In genomic region chr11:61061081-61061826, GRCh38 we compare ENCODE assay signal across 9 cellular contexts. TPM values are rescaled to one million over a fixed set of nuclear protein-coding genes. Genes with fewer than 3 reads are reported as not detected.
A peak's percentile ranks its signal among the peaks of the same experiment; 100 is the strongest.
DNase-seq lines count a peak whose midpoint lies in the region; ATAC-seq and TF ChIP-seq lines count a peak whose summit lies in the region.
"Had no signal": no experiment of that assay in that cellular context is flagged by ENCODE, and none has a peak within 500 bp of the region (broad histone marks: within the 10 kb centered on the region; RNA-seq: fewer than 3 reads in every experiment).

No MANE protein-coding gene starts in this region.

- no peak for TF ChIP-seq CTCF in astrocyte of the spinal cord (IDR thresholded peaks at IDR 0.05; ENCODE audit: low read depth, low read length)

- in situ Hi-C loops in astrocyte of the spinal cord (cut with HindIII; ENCODE audit: low sequenced_read_pairs): no loop called here
- in situ Hi-C loops in G401 (cut with HindIII; ENCODE audit: low sequenced_read_pairs): no loop called here

- H3K4me3 ChIP-seq in astrocyte of the spinal cord (ENCODE audit: low read depth, low read length): no peak overlapping the region
- H3K4me3 ChIP-seq: right lobe of liver had no signal

- ATAC-seq in GM19324 (IDR thresholded peaks at IDR 0.05; ENCODE audit: low FRiP score, unreplicated experiment) (peak; percentile 73), HG03175 (IDR thresholded peaks at IDR 0.05; ENCODE audit: unreplicated experiment) (peak; percentile 83)

- DNase-seq in T-helper 2 cell (peak in 4 of 5 experiments; percentile 61 to 98 (median 77)), astrocyte of the spinal cord (ENCODE audit: low read depth, low spot score) (peak; percentile 17), DMS 273 treated with DMSO at 0.1 percent for 48 hours (lab: John Stamatoyannopoulos, UW) (no peak), HuH-7 (ENCODE audit: low spot score) (no peak), G401 (ENCODE audit: low spot score) (no peak)
- peak; percentile 71 to 79 for DNase-seq in stimulated activated CD4-positive, alpha-beta T cell treated with anti-CD3 and anti-CD28 coated beads, Interleukin-4, amount 100 ng/mL, for 4 hours

RNA-seq across cellular contexts. Expression of gene CD5, which starts 41.0 kb away (rescaled TPM):
- total RNA-seq in G401 (2014; rRNA removed; shearing (Covaris generic)): 0.06 TPM in 1 of 2 replicates, not detected in the other

Comparison
In these comparisons a context has a peak if more than half of its experiments do, and no peak if none do; other contexts are left out.
1. DNase-seq: peak in T-helper 2 cell (4 of 5), astrocyte of the spinal cord (single experiment) and stimulated activated CD4-positive, alpha-beta T cell treated with anti-CD3 and anti-CD28 coated beads, Interleukin-4, amount 100 ng/mL, for 4 hours (2 of 2); none in DMS 273 treated with DMSO at 0.1 percent for 48 hours (single experiment), HuH-7 (single experiment) and G401 (single experiment).